In the genomic region with DNA sequence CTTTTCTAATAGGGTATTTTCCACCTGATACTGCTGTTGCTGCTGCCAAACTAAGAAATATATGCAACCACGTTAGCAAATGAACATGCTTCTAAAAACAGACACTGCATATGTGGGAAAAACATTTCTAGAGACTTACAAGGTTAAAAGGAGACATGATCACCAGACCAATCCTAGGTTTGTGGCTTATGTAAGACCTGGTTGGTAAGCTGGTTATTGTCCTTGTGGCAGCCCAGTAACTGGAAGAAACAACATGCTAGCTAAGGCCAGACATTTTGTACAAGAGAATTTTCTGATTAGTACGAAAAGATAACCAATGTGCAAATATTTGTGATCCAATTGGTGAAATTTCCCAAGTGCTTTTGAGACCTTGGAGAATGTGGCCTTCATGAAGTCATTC, we compare ENCODE assay signal across 19 cellular contexts.
"Had no signal": no experiment of that assay in that cellular context is flagged by ENCODE, and none has a peak within 500 bp of the region (broad histone marks: within the 10 kb centered on the region; RNA-seq: fewer than 3 reads in every experiment).

No MANE protein-coding gene starts in this region.

- H3K27me3 Mint-ChIP-seq: activated CD4-positive, alpha-beta T cell treated with anti-CD3 and anti-CD28 coated beads for 36 hours; memory B cell had no signal

- H3K27me3 ChIP-seq: gastrocnemius medialis, heart right ventricle, left lung, thyroid gland had no signal

- H3K36me3 ChIP-seq: gastrocnemius medialis, heart right ventricle, left lung, thyroid gland had no signal

- H3K27ac Mint-ChIP-seq: activated CD4-positive, alpha-beta T cell treated with anti-CD3 and anti-CD28 coated beads for 36 hours; activated CD8-positive, alpha-beta T cell treated with anti-CD3 and anti-CD28 coated beads, Interleukin-2, amount 10 ng/mL, durations not matched to agents 7 days and 5 days; memory B cell; natural killer cell treated with Interleukin-12 subunit alpha and Interleukin-12 subunit beta and Interleukin-15 and Interleukin-18, amount 100 ng/mL, for 72 hours had no signal

- DNase-seq: activated CD4-positive, alpha-beta T cell treated with anti-CD3 and anti-CD28 coated beads for 36 hours; activated CD8-positive, alpha-beta memory T cell treated with anti-CD3 and anti-CD28 coated beads, Interleukin-2, amount 50 U/mL, for 48 hours; activated CD8-positive, alpha-beta T cell treated with anti-CD3 and anti-CD28 coated beads, Interleukin-2, amount 10 ng/mL, durations not matched to agents 7 days and 5 days; activated naive CD4-positive, alpha-beta T cell treated with Interleukin-2 at 50 U/mL for 16 hours; central memory CD4-positive, alpha-beta T cell; effector CD8-positive, alpha-beta T cell; gastrocnemius medialis; heart right ventricle; left lung; psoas muscle; stimulated activated CD4-positive, alpha-beta T cell treated with anti-CD3 and anti-CD28 coated beads, Interleukin-12 subunit alpha, Interleukin-12 subunit beta, amount 100 ng/mL, for 4 hours; T1000; thyroid gland had no signal

- ATAC-seq: activated CD8-positive, alpha-beta T cell treated with anti-CD3 and anti-CD28 coated beads, Interleukin-2, amount 10 ng/mL, durations not matched to agents 7 days and 5 days; gastrocnemius medialis; left lung; natural killer cell treated with Interleukin-12 subunit alpha and Interleukin-12 subunit beta and Interleukin-15 and Interleukin-18, amount 100 ng/mL, for 72 hours; psoas muscle; sciatic nerve had no signal

- H3K4me3 Mint-ChIP-seq: activated CD4-positive, alpha-beta T cell treated with anti-CD3 and anti-CD28 coated beads for 36 hours; activated CD8-positive, alpha-beta T cell treated with anti-CD3 and anti-CD28 coated beads, Interleukin-2, amount 10 ng/mL, durations not matched to agents 7 days and 5 days; memory B cell; natural killer cell treated with Interleukin-12 subunit alpha and Interleukin-12 subunit beta and Interleukin-15 and Interleukin-18, amount 100 ng/mL, for 72 hours had no signal

- H3K27ac ChIP-seq: coronary artery, epithelial cell of prostate, gastrocnemius medialis, heart right ventricle, left lung, psoas muscle, thyroid gland, VCaP had no signal

- H3K9me3 ChIP-seq: gastrocnemius medialis, heart right ventricle, left lung, psoas muscle, thyroid gland had no signal

- H3K4me3 ChIP-seq: coronary artery, gastrocnemius medialis, heart right ventricle, left lung, psoas muscle, thyroid gland had no signal

- H3K4me1 ChIP-seq: gastrocnemius medialis, heart right ventricle, left lung, psoas muscle, thyroid gland had no signal
